ENCODE assay signal across 17 cellular contexts in the genomic region with DNA sequence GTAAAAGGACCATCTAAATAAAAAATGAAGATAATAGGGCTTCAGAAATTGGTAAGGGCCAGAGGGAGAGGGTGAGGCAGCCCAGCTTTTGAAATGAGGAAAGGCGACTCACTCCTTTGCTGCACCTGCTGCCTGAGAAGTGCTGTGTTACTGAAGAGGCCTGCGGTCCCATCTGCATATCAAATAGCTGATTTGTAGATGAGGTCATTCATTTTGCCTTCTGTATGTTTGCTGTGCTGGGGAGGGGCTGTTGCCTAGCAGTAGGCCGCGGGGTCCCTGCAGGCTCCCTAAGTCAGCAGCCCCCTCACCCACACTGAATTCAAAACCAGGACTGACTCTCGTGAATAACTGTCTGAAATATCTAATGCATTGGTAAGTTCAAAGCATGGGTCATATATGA.
DNase-seq lines count a peak whose midpoint lies in the region; ATAC-seq lines count a peak whose summit lies in the region.
"Had no signal": no experiment of that assay in that cellular context is flagged by ENCODE, and none has a peak within 500 bp of the region (broad histone marks: within the 10 kb centered on the region; RNA-seq: fewer than 3 reads in every experiment).

No MANE protein-coding gene starts in this region.

- H3K4me1 Mint-ChIP-seq in activated T-helper 1 cell treated with anti-CD3 and anti-CD28 coated beads, Interleukin-12 subunit alpha, Interleukin-12 subunit beta, Interleukin-2, Interleukin-4 antibody, amounts not matched to agents 30 ng/mL and 10 ng/mL and 1 ng/mL, durations not matched to agents 14 hours and 24 hours and 36 hours (ENCODE audit: low read depth) = no peaks in the 10 kb centered on the region
- H3K4me1 Mint-ChIP-seq in activated CD8-positive, alpha-beta T cell treated with anti-CD3 and anti-CD28 coated beads, Interleukin-2, amount 10 ng/mL, durations not matched to agents 7 days and 5 days (ENCODE audit: low read depth) = no peaks in the 10 kb centered on the region

- no peak overlapping the region; the same call in 1 of the 2 replicates for H3K4me3 ChIP-seq in HUES48 (ENCODE audit: low read depth, low read length)
- H3K4me3 ChIP-seq: BLaER1, gastroesophageal sphincter, PC-9 had no signal

- H3K9ac ChIP-seq in HUES48 (ENCODE audit: low read depth, low read length) = no peak overlapping the region
- H3K9ac ChIP-seq: BLaER1 had no signal

- H3K27me3 Mint-ChIP-seq in activated T-helper 1 cell treated with anti-CD3 and anti-CD28 coated beads, Interleukin-12 subunit alpha, Interleukin-12 subunit beta, Interleukin-2, Interleukin-4 antibody, amounts not matched to agents 30 ng/mL and 10 ng/mL and 1 ng/mL, durations not matched to agents 14 hours and 24 hours and 36 hours (ENCODE audit: insufficient read depth) = no peaks in the 10 kb centered on the region
- no peaks in the 10 kb centered on the region for H3K27me3 Mint-ChIP-seq in activated CD8-positive, alpha-beta T cell treated with anti-CD3 and anti-CD28 coated beads, Interleukin-2, amount 10 ng/mL, durations not matched to agents 7 days and 5 days (ENCODE audit: low read depth)

- H3K27me3 ChIP-seq in HUES48 (ENCODE audit: control insufficient read depth, insufficient read depth, low read length) = no peaks in the 10 kb centered on the region
- H3K27me3 ChIP-seq: BLaER1, brain microvascular endothelial cell, gastroesophageal sphincter had no signal

- no peak overlapping the region for H3K27ac Mint-ChIP-seq in activated T-helper 1 cell treated with anti-CD3 and anti-CD28 coated beads, Interleukin-12 subunit alpha, Interleukin-12 subunit beta, Interleukin-2, Interleukin-4 antibody, amounts not matched to agents 30 ng/mL and 10 ng/mL and 1 ng/mL, durations not matched to agents 14 hours and 24 hours and 36 hours
- H3K27ac Mint-ChIP-seq in activated CD8-positive, alpha-beta T cell treated with anti-CD3 and anti-CD28 coated beads, Interleukin-2, amount 10 ng/mL, durations not matched to agents 7 days and 5 days = no peak overlapping the region
- H3K27ac Mint-ChIP-seq: T-helper 1 cell treated with Interleukin-12 subunit alpha and Interleukin-12 subunit beta and Interleukin-4 antibody, amounts not matched to agents 30 μg/mL and 1 μg/mL, for 36 hours had no signal

- peak overlapping the region; percentile 85 for H3K27ac ChIP-seq in HUES48 (ENCODE audit: low read depth, low read length)
- H3K27ac ChIP-seq: BLaER1, brain microvascular endothelial cell, gastroesophageal sphincter, PC-9 had no signal

- no peaks in the 10 kb centered on the region for H3K36me3 ChIP-seq in HUES48 (ENCODE audit: control insufficient read depth, insufficient read depth, low read length)
- H3K36me3 ChIP-seq: BLaER1, brain microvascular endothelial cell, gastroesophageal sphincter had no signal

- DNase-seq in NCI-H2107 (lab: John Stamatoyannopoulos, UW) (peak; percentile 66), SHP77 (lab: John Stamatoyannopoulos, UW) (peak; percentile 97), myocyte (ENCODE audit: low read depth) (peak; percentile 62)
- DNase-seq in activated T-helper 1 cell treated with anti-CD3 and anti-CD28 coated beads, Interleukin-12 subunit alpha, Interleukin-12 subunit beta, Interleukin-2, Interleukin-4 antibody, amounts not matched to agents 30 ng/mL and 10 ng/mL and 1 ng/mL, durations not matched to agents 14 hours and 24 hours and 36 hours (ENCODE audit: low spot score) = no peak
- DNase-seq in activated CD4-positive, CD25-positive, alpha-beta regulatory T cell (lab: John Stamatoyannopoulos, UW) = no peak
- no peak for DNase-seq in activated CD8-positive, alpha-beta T cell treated with anti-CD3 and anti-CD28 coated beads, Interleukin-2, amount 10 ng/mL, durations not matched to agents 7 days and 5 days
- DNase-seq: activated CD4-positive, alpha-beta T cell treated with anti-CD3 and anti-CD28 coated beads, Interleukin-2, amount 50 U/mL, for 1 hour; brain microvascular endothelial cell; effector memory CD4-positive, alpha-beta T cell; PC-9 had no signal

- CTCF ChIA-PET in activated CD8-positive, alpha-beta T cell treated with anti-CD3 and anti-CD28 coated beads, Interleukin-2, amount 10 ng/mL, durations not matched to agents 7 days and 5 days (lab: Charles Lee) = no interaction called here

- POLR2A ChIA-PET in activated CD8-positive, alpha-beta T cell treated with anti-CD3 and anti-CD28 coated beads, Interleukin-2, amount 10 ng/mL, durations not matched to agents 7 days and 5 days (lab: Charles Lee) = no interaction called here

- intact Hi-C loops in activated T-helper 1 cell treated with anti-CD3 and anti-CD28 coated beads, Interleukin-12 subunit alpha, Interleukin-12 subunit beta, Interleukin-2, Interleukin-4 antibody, amounts not matched to agents 30 ng/mL and 10 ng/mL and 1 ng/mL, durations not matched to agents 14 hours and 24 hours and 36 hours (cut with micrococcal nuclease) = no loop called here

- H3K9me3 ChIP-seq in HUES48 (ENCODE audit: control insufficient read depth, insufficient read depth, low read length) = no peaks in the 10 kb centered on the region
- H3K9me3 ChIP-seq: BLaER1, gastroesophageal sphincter had no signal

- H3K4me1 ChIP-seq in HUES48 (ENCODE audit: control insufficient read depth, insufficient read depth, low read length) = peaks cover 53% of the 10 kb centered on the region
- H3K4me1 ChIP-seq: BLaER1, gastroesophageal sphincter had no signal

- no peaks in the 10 kb centered on the region for H3K9me3 Mint-ChIP-seq in activated T-helper 1 cell treated with anti-CD3 and anti-CD28 coated beads, Interleukin-12 subunit alpha, Interleukin-12 subunit beta, Interleukin-2, Interleukin-4 antibody, amounts not matched to agents 30 ng/mL and 10 ng/mL and 1 ng/mL, durations not matched to agents 14 hours and 24 hours and 36 hours
- H3K9me3 Mint-ChIP-seq in activated CD8-positive, alpha-beta T cell treated with anti-CD3 and anti-CD28 coated beads, Interleukin-2, amount 10 ng/mL, durations not matched to agents 7 days and 5 days (ENCODE audit: insufficient read depth) = no peaks in the 10 kb centered on the region
- H3K9me3 Mint-ChIP-seq: nephron; T-helper 1 cell treated with Interleukin-12 subunit alpha and Interleukin-12 subunit beta and Interleukin-4 antibody, amounts not matched to agents 30 μg/mL and 1 μg/mL, for 36 hours had no signal

- ATAC-seq in GM19395 (IDR thresholded peaks at IDR 0.05; ENCODE audit: unreplicated experiment) = no peak
- ATAC-seq in activated CD8-positive, alpha-beta T cell treated with anti-CD3 and anti-CD28 coated beads, Interleukin-2, amount 10 ng/mL, durations not matched to agents 7 days and 5 days = no peak
- ATAC-seq: gastroesophageal sphincter, left lobe of liver had no signal

- H3K4me3 Mint-ChIP-seq in activated T-helper 1 cell treated with anti-CD3 and anti-CD28 coated beads, Interleukin-12 subunit alpha, Interleukin-12 subunit beta, Interleukin-2, Interleukin-4 antibody, amounts not matched to agents 30 ng/mL and 10 ng/mL and 1 ng/mL, durations not matched to agents 14 hours and 24 hours and 36 hours = no peak overlapping the region
- no peak overlapping the region for H3K4me3 Mint-ChIP-seq in activated CD8-positive, alpha-beta T cell treated with anti-CD3 and anti-CD28 coated beads, Interleukin-2, amount 10 ng/mL, durations not matched to agents 7 days and 5 days
- H3K4me3 Mint-ChIP-seq: nephron; T-helper 1 cell treated with Interleukin-12 subunit alpha and Interleukin-12 subunit beta and Interleukin-4 antibody, amounts not matched to agents 30 μg/mL and 1 μg/mL, for 36 hours had no signal

- H3K36me3 Mint-ChIP-seq in activated T-helper 1 cell treated with anti-CD3 and anti-CD28 coated beads, Interleukin-12 subunit alpha, Interleukin-12 subunit beta, Interleukin-2, Interleukin-4 antibody, amounts not matched to agents 30 ng/mL and 10 ng/mL and 1 ng/mL, durations not matched to agents 14 hours and 24 hours and 36 hours (ENCODE audit: low read depth) = no peaks in the 10 kb centered on the region
- no peaks in the 10 kb centered on the region for H3K36me3 Mint-ChIP-seq in activated CD8-positive, alpha-beta T cell treated with anti-CD3 and anti-CD28 coated beads, Interleukin-2, amount 10 ng/mL, durations not matched to agents 7 days and 5 days (ENCODE audit: low read depth)

Comparison
In these comparisons a context has a peak if more than half of its experiments do, and no peak if none do; other contexts are left out.
1. DNase-seq: peak in NCI-H2107 (single experiment), SHP77 (2 of 2) and myocyte (single experiment); none in activated T-helper 1 cell treated with anti-CD3 and anti-CD28 coated beads, Interleukin-12 subunit alpha, Interleukin-12 subunit beta, Interleukin-2, Interleukin-4 antibody, amounts not matched to agents 30 ng/mL and 10 ng/mL and 1 ng/mL, durations not matched to agents 14 hours and 24 hours and 36 hours (single experiment), activated CD4-positive, CD25-positive, alpha-beta regulatory T cell (0 of 4) and activated CD8-positive, alpha-beta T cell treated with anti-CD3 and anti-CD28 coated beads, Interleukin-2, amount 10 ng/mL, durations not matched to agents 7 days and 5 days (single experiment).